Comparison of ENCODE assay signal across 25 cellular contexts in genomic region chrX:119745283-119745848, GRCh38.
"Had no signal": no experiment of that assay in that cellular context is flagged by ENCODE, and none has a peak within 500 bp of the region (broad histone marks: within the 10 kb centered on the region; RNA-seq: fewer than 3 reads in every experiment).

No MANE protein-coding gene starts in this region.

- H2AFZ ChIP-seq: PC-9 had no signal

- H3K4me2 ChIP-seq: PC-9 had no signal

- H3K4me3 ChIP-seq: PC-9, SK-N-MC had no signal

- H3K27ac ChIP-seq: PC-9, SK-N-MC had no signal

- DNase-seq: activated CD4-positive, alpha-beta T cell treated with anti-CD3 and anti-CD28 coated beads for 48 hours; activated CD4-positive, alpha-beta T cell treated with anti-CD3 and anti-CD28 coated beads, Interleukin-2, amount 50 U/mL, for 4 hours; activated CD4-positive, CD25-positive, alpha-beta regulatory T cell treated with anti-CD3 and anti-CD28 coated beads, Interleukin-2, amount 50 U/mL, for 72 hours; activated CD8-positive, alpha-beta memory T cell treated with anti-CD3 and anti-CD28 coated beads, Interleukin-2, amount 50 U/mL, for 48 hours; activated CD8-positive, alpha-beta T cell treated with anti-CD3 and anti-CD28 coated beads, Interleukin-2, amount 10 ng/mL, durations not matched to agents 7 days and 5 days; activated naive CD8-positive, alpha-beta T cell treated with anti-CD3 and anti-CD28 coated beads, Interleukin-2, amount 50 U/mL, for 24 hours; activated T-cell treated with anti-CD3 and anti-CD28 coated beads, Interleukin-2, amount 50 U/mL, for 1 hour; amygdala; Karpas-422; MV-4-11; NCI-H1105; NCI-H1436; NCI-H1694 treated with DMSO at 0.1 percent for 48 hours; NCI-H2029 treated with DMSO at 0.1 percent for 48 hours; NCI-H446; NCI-H524; PC-9; RPMI8226; T-cell; T-helper 2 cell; T1000 had no signal

- ATAC-seq: activated CD8-positive, alpha-beta T cell treated with anti-CD3 and anti-CD28 coated beads, Interleukin-2, amount 10 ng/mL, durations not matched to agents 7 days and 5 days; activated naive CD4-positive, alpha-beta T cell treated with anti-CD3 and anti-CD28 coated beads, Interleukin-2, amount 50 U/mL, for 72 hours; activated naive CD8-positive, alpha-beta T cell treated with anti-CD3 and anti-CD28 coated beads, Interleukin-2, amount 50 U/mL, for 24 hours; Right ventricle myocardium inferior; T-cell; WTC11 had no signal
